Comparison of ENCODE assay signal across 8 cellular contexts in genomic region chr1:212012034-212012740, GRCh38. TPM values are rescaled to one million over a fixed set of nuclear protein-coding genes. Genes with fewer than 3 reads are reported as not detected.
A peak's percentile ranks its signal among the peaks of the same experiment; 100 is the strongest.
DNase-seq lines count a peak whose midpoint lies in the region; ATAC-seq and TF ChIP-seq lines count a peak whose summit lies in the region.

No MANE protein-coding gene starts in this region.

- no peak overlapping the region for H3K4me2 ChIP-seq in HCT116 (ENCODE audit: low read length)

- H3K4me1 ChIP-seq in HCT116 (ENCODE audit: control insufficient read depth in 1 of 2, insufficient read depth in 2 of 2, low read length in 2 of 2) = no peaks in the 10 kb centered on the region

- intact Hi-C loops in HCT116 (cut with micrococcal nuclease) = loop anchor here (1.0 kb wide), 2 partner anchors 23 to 314 kb away; partner anchors contain the start of genes DTL and INTS7

- RAD21 ChIA-PET in HCT116 (lab: Charles Lee; ENCODE audit: low non-redundant PET in 1 of 2, low total read pairs in 2 of 2, uncharacterized antibody in 2 of 2, unreplicated experiment in 2 of 2) = interaction anchor here in 1 of 2 experiments (1.2 kb wide), 1 partner anchor 22 kb away, joined by 3 read pairs; no protein-coding TSS in a partner anchor

- H3K27me3 ChIP-seq in HCT116 (ENCODE audit: insufficient read depth, low read length) = no peaks in the 10 kb centered on the region

- ATAC-seq in HCT116 = peak; percentile 100

- CTCF ChIA-PET in HCT116 (lab: Charles Lee) = interaction anchor here (1.2 to 2.7 kb wide), 4 partner anchors 15 to 344 kb away, joined by 3 to 30 read pairs (median 5); partner anchors contain the start of genes DTL and INTS7

- no peak overlapping the region for H3K27ac ChIP-seq in HCT116 (ENCODE audit: low read depth, low read length)

- no peak overlapping the region for H2AFZ ChIP-seq in HCT116 (ENCODE audit: low read depth, low read length, poor library complexity, severe bottlenecking)

- peak; percentile 37 for DNase-seq in HCT116 (ENCODE audit: low read depth, low spot score)
- DNase-seq in NCI-H1092 (lab: John Stamatoyannopoulos, UW) = peak; percentile 42
- DNase-seq in T-helper 22 cell (ENCODE audit: low read depth) = peak; percentile 32
- peak; percentile 64 for DNase-seq in astrocyte of the spinal cord (ENCODE audit: low read depth, low spot score)
- DNase-seq in iPS DF 19.7 (ENCODE audit: low read depth, low spot score) = peak; percentile 33
- peak; percentile 34 to 69 (median 59) for DNase-seq in stimulated activated CD4-positive, alpha-beta T cell treated with anti-CD3 and anti-CD28 coated beads, Interleukin-12 subunit alpha, Interleukin-12 subunit beta, amount 100 ng/mL, for 48 hours (ENCODE audit: low read depth in 2 of 3, low spot score in 1 of 3)
- DNase-seq in cortex of kidney (lab: John Stamatoyannopoulos, UW) = no peak

- H3K36me3 ChIP-seq in HCT116 (ENCODE audit: control insufficient read depth in 1 of 2, insufficient read depth in 2 of 2, low read length in 2 of 2) = peaks cover 14 to 15% of the 10 kb centered on the region in 2 experiments; a peak in 1 of 4 replicates

- no peaks in the 10 kb centered on the region for H3K9me2 ChIP-seq in HCT116 (ENCODE audit: insufficient read depth)

- no peak for TF ChIP-seq POLR2A in HCT116 (IDR thresholded peaks at IDR 0.05; ENCODE audit: borderline replicate concordance, extremely low read depth, insufficient read depth, insufficient read length)

- TF ChIP-seq CTCF in GM12872 (IDR thresholded peaks at IDR 0.05; ENCODE audit: insufficient read depth, low read depth, low read length) (peak; percentile 99), HCT116 (IDR thresholded peaks at IDR 0.05 in 2 of 3, conservative IDR thresholded peaks at IDR 0.05 in 1 of 3; ENCODE audit: borderline replicate concordance in 1 of 3, insufficient read depth in 1 of 3, low read depth in 2 of 3, low read length in 2 of 3) (peak; percentile 85 to 99 (median 96)), astrocyte of the spinal cord (IDR thresholded peaks at IDR 0.05; ENCODE audit: low read depth, low read length) (peak; percentile 98)

- no peak overlapping the region for H3K9ac ChIP-seq in HCT116 (ENCODE audit: low read length)

- in situ Hi-C loops in astrocyte of the spinal cord (cut with HindIII; ENCODE audit: low sequenced_read_pairs) = no loop called here

- H3K9me3 ChIP-seq in HCT116 (ENCODE audit: control insufficient read depth in 1 of 2, insufficient read depth in 1 of 2, low read depth in 1 of 2, low read length in 2 of 2) = no peaks in the 10 kb centered on the region

- POLR2A ChIA-PET in HCT116 (lab: Charles Lee) = no interaction called here

- H3K4me3 ChIP-seq in HCT116 (replicated peaks in 1 of 2; ENCODE audit: low read depth in 1 of 2, low read length in 2 of 2) (no peak overlapping the region), astrocyte of the spinal cord (ENCODE audit: low read depth, low read length) (no peak overlapping the region)

- no peaks in the 10 kb centered on the region for H3K79me2 ChIP-seq in HCT116 (ENCODE audit: insufficient read depth, low read length)

- H4K20me1 ChIP-seq in HCT116 (ENCODE audit: insufficient read depth) = no peaks in the 10 kb centered on the region

- TF ChIP-seq RAD21 in HCT116 (IDR thresholded peaks at IDR 0.05; ENCODE audit: low read depth) = peak; percentile 90

- no TSS peak for BruUV-seq in HCT116 (replicated peaks; lab: Mats Ljungman, UMichigan)

TF ChIP-seq in HCT116, 20 proteins besides CTCF, POLR2A, EP300 and RAD21:
- TF ChIP-seq SIN3A (IDR thresholded peaks at IDR 0.05; ENCODE audit: low read depth) = no peak
- no peak for TF ChIP-seq SP1 (IDR thresholded peaks at IDR 0.05; ENCODE audit: low read depth)
- no peak for TF ChIP-seq EGR1 (IDR thresholded peaks at IDR 0.05; ENCODE audit: low read depth)
- TF ChIP-seq, protein P1, sequence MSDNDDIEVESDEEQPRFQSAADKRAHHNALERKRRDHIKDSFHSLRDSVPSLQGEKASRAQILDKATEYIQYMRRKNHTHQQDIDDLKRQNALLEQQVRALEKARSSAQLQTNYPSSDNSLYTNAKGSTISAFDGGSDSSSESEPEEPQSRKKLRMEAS (IDR thresholded peaks at IDR 0.05) = no peak
- TF ChIP-seq SRF (IDR thresholded peaks at IDR 0.05; ENCODE audit: low read depth) = no peak
- peak; percentile 52; the same call in 1 of the 2 replicates for TF ChIP-seq CBX3 (IDR thresholded peaks at IDR 0.05; ENCODE audit: low read depth)
- TF ChIP-seq JUND (IDR thresholded peaks at IDR 0.05) = no peak
- TF ChIP-seq EZH2 (IDR thresholded peaks at IDR 0.05) = no peak
- TF ChIP-seq YY1 (IDR thresholded peaks at IDR 0.05; ENCODE audit: extremely low read depth, insufficient replicate concordance, low read depth, low read length) = peak; percentile 26
- TF ChIP-seq ZFX (IDR thresholded peaks at IDR 0.05) = no peak
- TF ChIP-seq ZNF274 (IDR thresholded peaks at IDR 0.05; ENCODE audit: low read depth, low read length) = no peak
- TF ChIP-seq ZBTB33 (IDR thresholded peaks at IDR 0.05; ENCODE audit: extremely low read depth, insufficient replicate concordance, low read length) = no peak
- peak; percentile 20; the same call in 1 of the 2 replicates for TF ChIP-seq CEBPB (IDR thresholded peaks at IDR 0.05; ENCODE audit: low read depth)
- TF ChIP-seq FOSL1 (IDR thresholded peaks at IDR 0.05; ENCODE audit: low read depth) = no peak

RNA-seq across cellular contexts. Expression of gene INTS7, which starts 23.2 kb away (rescaled TPM):
- 21.7 TPM for total RNA-seq in HCT116 (2021; ENCODE audit: unreplicated experiment)
- polyA plus RNA-seq in HCT116 (2012) = 13.1 and 15.9 TPM in 2 replicates

RNA-seq across cellular contexts. Expression of gene DTL, which starts 23.4 kb away (rescaled TPM):
- total RNA-seq in HCT116 (2021; ENCODE audit: unreplicated experiment) = 41.0 TPM
- polyA plus RNA-seq in HCT116 (2012) = 11.1 and 20.1 TPM in 2 replicates
